In the genomic region with DNA sequence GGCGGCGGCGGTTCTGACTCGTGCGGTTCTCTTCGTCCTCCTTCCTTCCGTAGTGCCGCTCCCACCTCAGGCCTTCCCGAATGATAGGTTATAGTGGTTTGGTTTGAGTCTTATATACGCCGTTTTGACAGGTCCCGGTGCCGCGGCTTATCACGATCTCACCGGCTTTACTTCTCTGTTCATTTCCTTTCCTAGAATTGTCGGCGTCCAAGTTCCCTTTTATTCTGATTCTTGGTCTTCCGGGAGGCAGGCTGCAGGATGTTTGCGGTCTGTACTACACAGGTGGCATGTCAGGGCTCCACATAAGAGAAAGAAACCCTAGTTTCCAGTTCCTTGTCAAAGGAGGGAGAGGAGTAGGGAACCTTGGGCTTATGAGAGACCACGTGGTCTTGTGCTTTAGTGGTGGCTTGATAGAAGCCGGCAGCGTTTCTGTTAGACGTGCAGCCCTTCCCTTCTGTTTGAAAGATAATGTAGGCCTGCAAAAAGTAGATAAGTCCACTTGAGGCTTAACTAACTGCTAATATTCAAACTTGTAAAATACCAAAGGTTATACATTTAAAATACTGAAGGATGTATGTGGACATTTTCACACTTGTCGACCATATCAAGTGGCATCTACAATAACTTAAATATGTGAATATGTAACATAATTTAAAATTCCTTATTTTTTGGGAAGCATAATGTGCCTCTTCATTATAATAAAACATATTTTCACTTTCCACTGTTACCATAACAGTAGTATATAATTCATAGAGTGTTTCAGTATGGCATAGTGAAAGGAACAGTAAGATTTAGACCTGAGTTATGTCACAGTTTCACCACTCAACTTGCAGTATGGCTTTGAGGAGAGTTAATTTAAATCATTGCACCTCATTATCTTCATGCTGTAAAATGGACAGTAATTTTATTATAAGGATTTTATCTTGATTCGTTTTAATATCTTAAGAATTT, we compare ENCODE assay signal across 8 cellular contexts. TPM values are rescaled to one million over a fixed set of nuclear protein-coding genes. Genes with fewer than 3 reads are reported as not detected.
A peak's percentile ranks its signal among the peaks of the same experiment; 100 is the strongest.
DNase-seq lines count a peak whose midpoint lies in the region; ATAC-seq, FAIRE-seq and TF ChIP-seq lines count a peak whose summit lies in the region.

No MANE protein-coding gene starts in this region.

- peak overlapping the region; percentile 87 for H3K4me2 ChIP-seq in osteoblast (ENCODE audit: insufficient read depth, low read length)

- peak overlapping the region; percentile 99 for H3K27ac ChIP-seq in CD4-positive, CD25-positive, alpha-beta regulatory T cell (ENCODE audit: insufficient read depth, low read length, poor library complexity, severe bottlenecking)
- H3K27ac ChIP-seq in Panc1 (ENCODE audit: low read length) (peak overlapping the region; percentile 94), osteoblast (ENCODE audit: low read depth, low read length) (peak overlapping the region; percentile 85)

- peaks cover 23% of the 10 kb centered on the region for H4K20me1 ChIP-seq in osteoblast (ENCODE audit: insufficient read depth, low read length)

- peaks cover 63% of the 10 kb centered on the region for H3K4me1 ChIP-seq in CD4-positive, CD25-positive, alpha-beta regulatory T cell (ENCODE audit: control insufficient read depth, insufficient read depth, low read length, poor library complexity, severe bottlenecking)
- H3K4me1 ChIP-seq in Panc1 (ENCODE audit: control insufficient read depth, insufficient read depth, low read length) (no peaks in the 10 kb centered on the region), osteoblast (ENCODE audit: insufficient read depth, low read length) (peaks cover 10% of the 10 kb centered on the region)

- peak; percentile 63 to 97 (median 72) for DNase-seq in CD4-positive, CD25-positive, alpha-beta regulatory T cell
- peak; percentile 8 for DNase-seq in Panc1 (ENCODE audit: low read depth, low spot score)
- DNase-seq in activated naive CD4-positive, alpha-beta T cell treated with anti-CD3 and anti-CD28 coated beads, Interleukin-2, amount 10 ng/mL, durations not matched to agents 7 days and 5 days, result peak; percentile 86
- peak; percentile 58 for DNase-seq in glomerular visceral epithelial cell (ENCODE audit: extremely low spot score)
- DNase-seq in osteoblast (ENCODE audit: insufficient read length, low spot score, missing footprints), result peak; percentile 52
- DNase-seq in urothelium cell line (ENCODE audit: low spot score), result peak; percentile 17

- H3K27ac Mint-ChIP-seq in CD4-positive, CD25-positive, alpha-beta regulatory T cell, result peak overlapping the region; percentile 96 to 100 (median 99)
- peak overlapping the region; percentile 97 for H3K27ac Mint-ChIP-seq in activated naive CD4-positive, alpha-beta T cell treated with anti-CD3 and anti-CD28 coated beads, Interleukin-2, amount 10 ng/mL, durations not matched to agents 7 days and 5 days

- H3K9me3 Mint-ChIP-seq in CD4-positive, CD25-positive, alpha-beta regulatory T cell, result no peaks in the 10 kb centered on the region
- no peaks in the 10 kb centered on the region for H3K9me3 Mint-ChIP-seq in activated naive CD4-positive, alpha-beta T cell treated with anti-CD3 and anti-CD28 coated beads, Interleukin-2, amount 10 ng/mL, durations not matched to agents 7 days and 5 days

- no peak for FAIRE-seq in urothelium cell line (lab: Jason Lieb, UNC)

- H3K4me3 Mint-ChIP-seq in CD4-positive, CD25-positive, alpha-beta regulatory T cell, result peak overlapping the region; percentile 97 to 100 (median 99)
- H3K4me3 Mint-ChIP-seq in activated naive CD4-positive, alpha-beta T cell treated with anti-CD3 and anti-CD28 coated beads, Interleukin-2, amount 10 ng/mL, durations not matched to agents 7 days and 5 days, result peak overlapping the region; percentile 88

- H3K27me3 ChIP-seq in CD4-positive, CD25-positive, alpha-beta regulatory T cell (ENCODE audit: control insufficient read depth, insufficient read depth, low read length), result no peaks in the 10 kb centered on the region
- no peaks in the 10 kb centered on the region for H3K27me3 ChIP-seq in Panc1 (ENCODE audit: control insufficient read depth, insufficient read depth, low read length)
- no peaks in the 10 kb centered on the region for H3K27me3 ChIP-seq in osteoblast (ENCODE audit: insufficient read depth, low read length)

- peak overlapping the region; percentile 88 for H2AFZ ChIP-seq in osteoblast (ENCODE audit: low read length)

- H3K4me3 ChIP-seq in CD4-positive, CD25-positive, alpha-beta regulatory T cell (ENCODE audit: low read depth, low read length), result peak overlapping the region; percentile 100
- H3K4me3 ChIP-seq in Panc1 (ENCODE audit: low read depth in 2 of 2, low read length in 2 of 2) (peak overlapping the region; percentile 63 to 99), osteoblast (ENCODE audit: insufficient read depth, low read length) (peak overlapping the region; percentile 97)

- no peak for TF ChIP-seq CTCF in Panc1 (IDR thresholded peaks at IDR 0.05)
- TF ChIP-seq CTCF in osteoblast (IDR thresholded peaks at IDR 0.05; ENCODE audit: extremely low read depth, low read depth, low read length), result no peak

- POLR2A ChIA-PET in Panc1 (lab: Charles Lee), result no interaction called here

- no peaks in the 10 kb centered on the region for H3K9me3 ChIP-seq in CD4-positive, CD25-positive, alpha-beta regulatory T cell (ENCODE audit: control insufficient read depth in 2 of 2, low read length in 2 of 2)
- H3K9me3 ChIP-seq in Panc1 (ENCODE audit: control insufficient read depth, insufficient read depth, low read depth, low read length) (no peaks in the 10 kb centered on the region), osteoblast (ENCODE audit: low read depth, low read length) (no peaks in the 10 kb centered on the region)

- BruUV-seq in Panc1 (replicated peaks; lab: Mats Ljungman, UMichigan), result TSS peak; percentile 69

- peak; percentile 42 to 43 for ATAC-seq in CD4-positive, CD25-positive, alpha-beta regulatory T cell (ENCODE audit: low read depth in 2 of 2)
- ATAC-seq in GM19372 (IDR thresholded peaks at IDR 0.05; ENCODE audit: low read depth, unreplicated experiment), result peak; percentile 29
- peak; percentile 58 for ATAC-seq in HG03457 (IDR thresholded peaks at IDR 0.05; ENCODE audit: unreplicated experiment)
- ATAC-seq in Panc1, result peak; percentile 55

- CTCF ChIA-PET in Panc1 (lab: Charles Lee), result no interaction called here
- CTCF ChIA-PET in activated naive CD4-positive, alpha-beta T cell treated with anti-CD3 and anti-CD28 coated beads, Interleukin-2, amount 10 ng/mL, durations not matched to agents 7 days and 5 days (lab: Charles Lee), result no interaction called here

- in situ Hi-C loops in Panc1 (cut with HindIII; ENCODE audit: low pct_unique_long_range_greater_than_20kb, low sequenced_read_pairs), result no loop called here

- peaks cover 17 to 67% (median 47%) of the 10 kb centered on the region in 4 donors for H3K4me1 Mint-ChIP-seq in CD4-positive, CD25-positive, alpha-beta regulatory T cell
- H3K4me1 Mint-ChIP-seq in activated naive CD4-positive, alpha-beta T cell treated with anti-CD3 and anti-CD28 coated beads, Interleukin-2, amount 10 ng/mL, durations not matched to agents 7 days and 5 days, result peaks cover 57% of the 10 kb centered on the region

- intact Hi-C loops in Panc1 (cut with micrococcal nuclease; ENCODE audit: unreplicated experiment), result no loop called here

- H3K36me3 ChIP-seq in CD4-positive, CD25-positive, alpha-beta regulatory T cell (ENCODE audit: control insufficient read depth, insufficient read depth, low read length), result peaks cover 11% of the 10 kb centered on the region
- H3K36me3 ChIP-seq in Panc1 (ENCODE audit: control insufficient read depth, insufficient read depth, low read length) (peaks cover 8% of the 10 kb centered on the region; the same call in 1 of the 2 replicates), osteoblast (ENCODE audit: insufficient read depth, low read length) (no peaks in the 10 kb centered on the region)

- H3K79me2 ChIP-seq in osteoblast (ENCODE audit: insufficient read depth, low read length), result peaks cover 58% of the 10 kb centered on the region

- peaks cover 5% of the 10 kb centered on the region for H3K27me3 Mint-ChIP-seq in CD4-positive, CD25-positive, alpha-beta regulatory T cell
- no peaks in the 10 kb centered on the region for H3K27me3 Mint-ChIP-seq in activated naive CD4-positive, alpha-beta T cell treated with anti-CD3 and anti-CD28 coated beads, Interleukin-2, amount 10 ng/mL, durations not matched to agents 7 days and 5 days

- peaks cover 17% of the 10 kb centered on the region for H3K36me3 Mint-ChIP-seq in CD4-positive, CD25-positive, alpha-beta regulatory T cell
- H3K36me3 Mint-ChIP-seq in activated naive CD4-positive, alpha-beta T cell treated with anti-CD3 and anti-CD28 coated beads, Interleukin-2, amount 10 ng/mL, durations not matched to agents 7 days and 5 days, result peaks cover 31% of the 10 kb centered on the region

RNA-seq across cellular contexts. Expression of a gene that starts 0.8 kb away (rescaled TPM):
- total RNA-seq in CD4-positive, CD25-positive, alpha-beta regulatory T cell, result 417 TPM
- 100 to 1,000 TPM; 183 to 214 (median 201) TPM for polyA plus RNA-seq in CD4-positive, CD25-positive, alpha-beta regulatory T cell
- total RNA-seq in Panc1 (2021; ENCODE audit: unreplicated experiment), result 35.4 TPM
- polyA plus RNA-seq in Panc1 (2012; ENCODE audit: insufficient read length), result 19.2 TPM
- 51.4 and 53.9 TPM in 2 replicates for total RNA-seq in osteoblast

Comparison
In these comparisons a context has a peak if more than half of its experiments do, and no peak if none do; other contexts are left out.
1. Peak in every context shown above with its lines: DNase-seq, ATAC-seq, H3K4me3 ChIP-seq and H3K27ac ChIP-seq.
2. DNase-seq: peak in every context shown above with its lines; median percentile 86 in activated naive CD4-positive, alpha-beta T cell treated with anti-CD3 and anti-CD28 coated beads, Interleukin-2, amount 10 ng/mL, durations not matched to agents 7 days and 5 days; 72 in CD4-positive, CD25-positive, alpha-beta regulatory T cell; 58 in glomerular visceral epithelial cell; 52 in osteoblast; 17 in urothelium cell line; 8 in Panc1.